ENCODE assay signal across 17 cellular contexts in the genomic region with DNA sequence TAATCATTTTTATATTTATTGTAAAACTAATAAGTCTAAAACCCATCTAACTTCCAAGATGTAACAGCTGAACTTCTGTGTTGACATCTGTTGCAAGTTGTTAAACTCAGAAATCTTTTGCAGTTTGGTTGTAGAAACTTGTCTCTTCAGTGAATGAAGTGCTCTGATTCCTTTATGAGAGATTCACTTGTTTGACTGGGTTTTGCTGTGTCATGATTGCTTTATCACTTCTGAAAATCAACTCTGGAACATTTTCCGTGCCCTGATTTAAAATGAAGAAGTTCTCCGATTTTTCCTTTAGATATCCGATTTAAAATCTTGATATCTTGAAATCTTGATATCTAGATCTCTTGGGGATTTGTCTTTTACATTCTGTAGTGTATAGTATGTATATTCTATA.
DNase-seq lines count a peak whose midpoint lies in the region; TF ChIP-seq lines count a peak whose summit lies in the region.
"Had no signal": no experiment of that assay in that cellular context is flagged by ENCODE, and none has a peak within 500 bp of the region (broad histone marks: within the 10 kb centered on the region; RNA-seq: fewer than 3 reads in every experiment).

No MANE protein-coding gene starts in this region.

- no peak overlapping the region for H3K27ac Mint-ChIP-seq in activated T-cell treated with anti-CD3 and anti-CD28 coated beads, Interleukin-2, amount 50 U/mL, for 24 hours
- H3K27ac Mint-ChIP-seq: T-helper 1 cell treated with Interleukin-12 subunit alpha and Interleukin-12 subunit beta and Interleukin-4 antibody, amounts not matched to agents 30 μg/mL and 1 μg/mL, for 36 hours had no signal

- H3K4me1 ChIP-seq in parathyroid adenoma (peaks cover 36% of the 10 kb centered on the region), SJCRH30 (0 out of 2 replicates have a peak, but pooled peaks cover 3% of the 10 kb centered on the region)

- peak overlapping the region; percentile 12 for H3K4me2 ChIP-seq in parathyroid adenoma (ENCODE audit: low read length)

- no peak overlapping the region for H3K9ac ChIP-seq in parathyroid adenoma

- peak; percentile 33 for DNase-seq in AG10803 (ENCODE audit: low read depth)
- peak; percentile 51 for DNase-seq in fibroblast of the aortic adventitia (ENCODE audit: low read depth)
- no peak for DNase-seq in SJCRH30
- no peak for DNase-seq in kidney glomerular epithelial cell (lab: John Stamatoyannopoulos, UW)
- DNase-seq in NCI-H446 (lab: John Stamatoyannopoulos, UW): no peak
- no peak for DNase-seq in activated T-cell treated with anti-CD3 and anti-CD28 coated beads, Interleukin-2, amount 50 U/mL, for 24 hours
- DNase-seq: activated CD4-positive, CD25-positive, alpha-beta regulatory T cell treated with anti-CD3 and anti-CD28 coated beads, Interleukin-2, amount 50 U/mL, for 72 hours; central memory CD4-positive, alpha-beta T cell; Kasumi-1; NCI-H187; NCI-H748 treated with DMSO at 0.1 percent for 48 hours; stimulated activated naive CD4-positive, alpha-beta T cell treated with Interleukin-2 at 50 U/mL for 16 hours had no signal

- peak overlapping the region; percentile 45 for H3K27ac ChIP-seq in VCaP
- peak overlapping the region; percentile 45 for H3K27ac ChIP-seq in parathyroid adenoma
- no peak overlapping the region for H3K27ac ChIP-seq in SJCRH30

- no peak overlapping the region for H3K4me3 Mint-ChIP-seq in activated T-cell treated with anti-CD3 and anti-CD28 coated beads, Interleukin-2, amount 50 U/mL, for 24 hours
- H3K4me3 Mint-ChIP-seq: activated naive CD4-positive, alpha-beta T cell treated with anti-CD3 and anti-CD28 coated beads, Interleukin-2, amount 50 U/mL, for 24 hours; neural crest cell; T-helper 1 cell treated with Interleukin-12 subunit alpha and Interleukin-12 subunit beta and Interleukin-4 antibody, amounts not matched to agents 30 μg/mL and 1 μg/mL, for 36 hours had no signal

- H3K79me2 ChIP-seq in parathyroid adenoma: peaks cover 6% of the 10 kb centered on the region

- TF ChIP-seq CTCF in AG10803 (conservative IDR thresholded peaks at IDR 0.05; ENCODE audit: low read length) (no peak), VCaP (conservative IDR thresholded peaks at IDR 0.05) (no peak), fibroblast of the aortic adventitia (IDR thresholded peaks at IDR 0.05; ENCODE audit: insufficient read depth, low read length) (no peak), parathyroid adenoma (IDR thresholded peaks at IDR 0.05) (no peak)

- no peak overlapping the region for H3K4me3 ChIP-seq in AG10803 (ENCODE audit: low read length)
- H3K4me3 ChIP-seq in fibroblast of the aortic adventitia (ENCODE audit: low read depth, low read length): no peak overlapping the region
- no peak overlapping the region for H3K4me3 ChIP-seq in parathyroid adenoma (ENCODE audit: low read depth, low read length)
- no peak overlapping the region for H3K4me3 ChIP-seq in SJCRH30

- H3K36me3 Mint-ChIP-seq in activated T-cell treated with anti-CD3 and anti-CD28 coated beads, Interleukin-2, amount 50 U/mL, for 24 hours (ENCODE audit: low read depth): peaks cover 1% of the 10 kb centered on the region

- H3K9me3 ChIP-seq in parathyroid adenoma (ENCODE audit: control insufficient read depth, low read length) (no peaks in the 10 kb centered on the region), SJCRH30 (replicated peaks) (no peaks in the 10 kb centered on the region)

- H3K36me3 ChIP-seq in parathyroid adenoma (ENCODE audit: control insufficient read depth, insufficient read depth, low read length) (no peaks in the 10 kb centered on the region), SJCRH30 (no peaks in the 10 kb centered on the region)

- no peak overlapping the region for H2AFZ ChIP-seq in parathyroid adenoma

- no peaks in the 10 kb centered on the region for H3K27me3 ChIP-seq in parathyroid adenoma (ENCODE audit: control insufficient read depth, insufficient read depth, low read length)
- no peaks in the 10 kb centered on the region for H3K27me3 ChIP-seq in SJCRH30

- peaks cover 55% of the 10 kb centered on the region for H3K4me1 Mint-ChIP-seq in activated T-cell treated with anti-CD3 and anti-CD28 coated beads, Interleukin-2, amount 50 U/mL, for 24 hours (ENCODE audit: low read depth)

- H3K9me3 Mint-ChIP-seq in activated T-cell treated with anti-CD3 and anti-CD28 coated beads, Interleukin-2, amount 50 U/mL, for 24 hours: peaks cover 3% of the 10 kb centered on the region
- H3K9me3 Mint-ChIP-seq: activated naive CD4-positive, alpha-beta T cell treated with anti-CD3 and anti-CD28 coated beads, Interleukin-2, amount 50 U/mL, for 24 hours; T-helper 1 cell treated with Interleukin-12 subunit alpha and Interleukin-12 subunit beta and Interleukin-4 antibody, amounts not matched to agents 30 μg/mL and 1 μg/mL, for 36 hours had no signal

- no peaks in the 10 kb centered on the region for H3K27me3 Mint-ChIP-seq in activated T-cell treated with anti-CD3 and anti-CD28 coated beads, Interleukin-2, amount 50 U/mL, for 24 hours
- H3K27me3 Mint-ChIP-seq: activated naive CD4-positive, alpha-beta T cell treated with anti-CD3 and anti-CD28 coated beads, Interleukin-2, amount 50 U/mL, for 24 hours had no signal

Comparison
In these comparisons a context has a peak if more than half of its experiments do, and no peak if none do; other contexts are left out.
1. DNase-seq: peak in AG10803 (single experiment) and fibroblast of the aortic adventitia (single experiment); none in SJCRH30 (0 of 2), kidney glomerular epithelial cell (single experiment), NCI-H446 (0 of 2) and activated T-cell treated with anti-CD3 and anti-CD28 coated beads, Interleukin-2, amount 50 U/mL, for 24 hours (single experiment).